11 cellular contexts compared by ENCODE assay signal in the genomic region with DNA sequence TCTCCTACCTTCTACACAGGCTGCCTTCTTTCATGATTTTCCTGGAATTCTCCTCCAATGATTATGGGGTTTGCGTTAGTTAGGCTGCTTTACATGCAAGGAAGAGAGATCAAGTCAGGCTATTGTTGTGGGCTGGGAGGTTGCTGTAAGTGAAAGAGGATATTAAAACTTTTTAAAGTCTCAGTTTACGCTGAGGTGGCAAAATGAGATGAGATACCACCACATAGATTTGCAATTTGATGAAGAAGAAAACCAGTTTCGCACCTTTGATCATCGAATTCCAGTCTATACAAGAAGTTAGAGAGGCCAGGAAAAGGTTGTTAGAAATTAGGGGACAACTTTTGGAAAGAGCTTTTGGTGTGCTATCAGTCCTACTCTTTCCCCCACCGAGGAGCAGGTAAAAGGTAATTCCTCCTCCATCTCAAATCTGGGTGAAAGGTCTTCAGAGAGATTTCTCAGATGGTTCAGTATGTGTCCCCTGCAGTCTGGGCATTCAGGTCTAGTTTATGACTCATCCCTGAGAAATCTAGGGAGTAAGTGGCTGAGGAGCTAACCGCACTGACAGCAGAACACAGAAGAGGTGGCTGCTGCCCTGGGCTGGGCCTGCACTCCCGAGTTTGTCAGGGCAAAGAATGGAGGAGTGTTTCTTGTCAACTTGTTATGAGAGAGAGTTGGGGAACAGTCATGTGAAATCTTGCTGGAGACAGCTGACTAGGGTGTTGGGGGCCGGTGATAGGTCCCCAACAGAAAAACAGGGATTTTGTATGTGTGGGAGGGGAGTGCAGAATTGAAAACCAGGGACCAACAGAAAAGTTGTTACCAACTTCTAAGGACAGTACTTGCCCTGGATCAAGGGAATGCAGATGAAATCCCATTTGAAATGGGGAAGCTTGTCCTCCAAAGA. TPM values are rescaled to one million over a fixed set of nuclear protein-coding genes. Genes with fewer than 3 reads are reported as not detected.
A peak's percentile ranks its signal among the peaks of the same experiment; 100 is the strongest.
DNase-seq lines count a peak whose midpoint lies in the region; TF ChIP-seq lines count a peak whose summit lies in the region.
"Had no signal": no experiment of that assay in that cellular context is flagged by ENCODE, and none has a peak within 500 bp of the region (broad histone marks: within the 10 kb centered on the region; RNA-seq: fewer than 3 reads in every experiment).

No MANE protein-coding gene starts in this region.

- no peaks in the 10 kb centered on the region for H3K9me3 Mint-ChIP-seq in CD4-positive, alpha-beta memory T cell

- H3K27ac Mint-ChIP-seq in CD4-positive, alpha-beta memory T cell, result peak overlapping the region in 1 of 7 donors; percentile 65

- WGBS in smooth muscle cell (ENCODE audit: low lambda C conversion rate), result 57% methylated on average over 8 of the region's 8 CpGs

- H3K79me2 ChIP-seq in smooth muscle cell (ENCODE audit: low read depth), result no peaks in the 10 kb centered on the region

- H3K4me1 Mint-ChIP-seq in CD4-positive, alpha-beta memory T cell, result no peaks in the 10 kb centered on the region

- CTCF ChIA-PET in HEK293 (lab: Yijun Ruan, JAX) (interaction anchor here (1.0 kb wide), 1 partner anchor 12 kb away, joined by 3 read pairs; no protein-coding TSS in a partner anchor), GM10248 (lab: Yijun Ruan, JAX) (interaction anchor here (2.1 kb wide), 1 partner anchor 35 kb away, joined by 7 read pairs; the partner anchor contains the start of gene CCDC83)
- CTCF ChIA-PET in CD4-positive, alpha-beta memory T cell (lab: Charles Lee; ENCODE audit: partially characterized antibody), result no interaction called here

- H3K36me3 Mint-ChIP-seq in CD4-positive, alpha-beta memory T cell, result no peaks in the 10 kb centered on the region

- no peak overlapping the region for H3K4me3 ChIP-seq in HEK293 (ENCODE audit: low read depth, low read length)
- H3K4me3 ChIP-seq in fibroblast of villous mesenchyme (ENCODE audit: low read depth, low read length), result no peak overlapping the region
- no peak overlapping the region for H3K4me3 ChIP-seq in smooth muscle cell
- H3K4me3 ChIP-seq in CD4-positive, alpha-beta memory T cell (ENCODE audit: low read length in 2 of 2), result no peak overlapping the region

- POLR2A ChIA-PET in HEK293 (lab: Yijun Ruan, JAX), result no interaction called here
- POLR2A ChIA-PET in GM10248 (lab: Yijun Ruan, JAX), result no interaction called here
- POLR2A ChIA-PET in CD4-positive, alpha-beta memory T cell (lab: Charles Lee; ENCODE audit: partially characterized antibody), result no interaction called here

- no peaks in the 10 kb centered on the region for H3K4me1 ChIP-seq in HEK293 (ENCODE audit: control insufficient read depth, insufficient read depth, low read length)
- H3K4me1 ChIP-seq in smooth muscle cell (ENCODE audit: low read depth), result no peaks in the 10 kb centered on the region
- H3K4me1 ChIP-seq in CD4-positive, alpha-beta memory T cell (ENCODE audit: insufficient read depth, low read length), result no peaks in the 10 kb centered on the region

- H2AFZ ChIP-seq in smooth muscle cell (ENCODE audit: low read depth), result no peak overlapping the region

- no peak overlapping the region for H3K4me2 ChIP-seq in smooth muscle cell

- DNase-seq in SW480 (ENCODE audit: low spot score) (peak; percentile 76), fibroblast of villous mesenchyme (ENCODE audit: low read depth) (peak; percentile 71), smooth muscle cell (lab: John Stamatoyannopoulos, UW; ENCODE audit: unreplicated experiment) (no peak), NCI-H2107 treated with DMSO at 0.1 percent for 48 hours (lab: John Stamatoyannopoulos, UW; ENCODE audit: unreplicated experiment) (no peak), GM10248 (ENCODE audit: extremely low spot score) (no peak)
- DNase-seq in CD4-positive, alpha-beta memory T cell, result no peak
- DNase-seq: NCI-H1436 treated with DMSO at 0.1 percent for 48 hours had no signal

- H3F3A ChIP-seq in smooth muscle cell (ENCODE audit: low read depth), result no peaks in the 10 kb centered on the region

- peaks cover 0 to 5% of the 10 kb centered on the region in 2 donors for H3K27me3 Mint-ChIP-seq in CD4-positive, alpha-beta memory T cell

- no peak overlapping the region for H3K4me3 Mint-ChIP-seq in CD4-positive, alpha-beta memory T cell

- no peak for TF ChIP-seq CTCF in HEK293 (tag by site-specific recombination; IDR thresholded peaks at IDR 0.05)
- no peak for TF ChIP-seq CTCF in fibroblast of villous mesenchyme (IDR thresholded peaks at IDR 0.05; ENCODE audit: insufficient read depth, low read depth, low read length)
- no peak for TF ChIP-seq CTCF in smooth muscle cell (IDR thresholded peaks at IDR 0.05; ENCODE audit: borderline replicate concordance, insufficient read depth, poor library complexity, severe bottlenecking)
- TF ChIP-seq CTCF in GM10248 (IDR thresholded peaks at IDR 0.05; ENCODE audit: control extremely low read depth, extremely low read depth, low read depth, missing control alignments), result no peak

- H3K36me3 ChIP-seq in HEK293 (ENCODE audit: control insufficient read depth in 2 of 2, insufficient read depth in 1 of 2, low read length in 2 of 2) (no peaks in the 10 kb centered on the region), smooth muscle cell (ENCODE audit: low read depth) (no peaks in the 10 kb centered on the region)
- no peaks in the 10 kb centered on the region for H3K36me3 ChIP-seq in CD4-positive, alpha-beta memory T cell (ENCODE audit: insufficient read depth, low read length)

- H3K9ac ChIP-seq in smooth muscle cell (ENCODE audit: low read depth), result no peak overlapping the region

- H3K9me3 ChIP-seq in HEK293 (ENCODE audit: control insufficient read depth, insufficient read depth, low read depth, low read length) (no peaks in the 10 kb centered on the region), smooth muscle cell (replicated peaks; ENCODE audit: low read depth) (no peaks in the 10 kb centered on the region)
- no peaks in the 10 kb centered on the region for H3K9me3 ChIP-seq in CD4-positive, alpha-beta memory T cell (ENCODE audit: control insufficient read depth in 1 of 2, low read length in 2 of 2)

- H3K27me3 ChIP-seq in smooth muscle cell (ENCODE audit: low read depth), result no peaks in the 10 kb centered on the region
- no peaks in the 10 kb centered on the region for H3K27me3 ChIP-seq in CD4-positive, alpha-beta memory T cell (ENCODE audit: insufficient read depth, low read length)

- H4K20me1 ChIP-seq in smooth muscle cell (ENCODE audit: low read depth), result no peaks in the 10 kb centered on the region

- intact Hi-C loops in CD4-positive, alpha-beta memory T cell (cut with micrococcal nuclease), result no loop called here

- H3K27ac ChIP-seq in HEK293 (ENCODE audit: extremely low read depth, low read depth, low read length) (no peak overlapping the region), smooth muscle cell (ENCODE audit: low read depth) (peak overlapping the region; percentile 4)
- no peak overlapping the region for H3K27ac ChIP-seq in CD4-positive, alpha-beta memory T cell (ENCODE audit: low read depth, low read length)

TF ChIP-seq in HEK293, 187 proteins besides CTCF, POLR2A, EP300 and RAD21 (continues in another document):
- peak; percentile 51; the same call in 1 of the 2 replicates for TF ChIP-seq PRDM1 (tag by site-specific recombination; IDR thresholded peaks at IDR 0.05)
- no peak for TF ChIP-seq ZNF341 (tag by site-specific recombination; IDR thresholded peaks at IDR 0.05; ENCODE audit: low read depth)
- 0 out of 2 replicates have a peak, but pooled peaks have one; percentile 30 for TF ChIP-seq ZNF335 (tag by site-specific recombination; conservative IDR thresholded peaks at IDR 0.05)
- no peak for TF ChIP-seq ZNF184 (tag by site-specific recombination; IDR thresholded peaks at IDR 0.05)
- no peak for TF ChIP-seq KLF7 (tag by site-specific recombination; IDR thresholded peaks at IDR 0.05; ENCODE audit: borderline replicate concordance)
- no peak for TF ChIP-seq ZNF530 (tag by site-specific recombination; IDR thresholded peaks at IDR 0.05; ENCODE audit: low read depth)
- TF ChIP-seq ZNF600 (tag by site-specific recombination; IDR thresholded peaks at IDR 0.05), result peak; percentile 31; the same call in 1 of the 2 replicates
- no peak for TF ChIP-seq ZNF561 (tag by site-specific recombination; IDR thresholded peaks at IDR 0.05; ENCODE audit: borderline replicate concordance)
- no peak for TF ChIP-seq ZNF155 (tag by site-specific recombination; IDR thresholded peaks at IDR 0.05)
- 0 out of 2 replicates have a peak, but pooled peaks have one; percentile 29 for TF ChIP-seq WT1 (tag by site-specific recombination; IDR thresholded peaks at IDR 0.05)
- no peak for TF ChIP-seq SETDB1 (IDR thresholded peaks at IDR 0.05; ENCODE audit: insufficient read length, low read length)
- no peak for TF ChIP-seq ZNF624 (tag by site-specific recombination; IDR thresholded peaks at IDR 0.05)
- TF ChIP-seq, protein P1, sequence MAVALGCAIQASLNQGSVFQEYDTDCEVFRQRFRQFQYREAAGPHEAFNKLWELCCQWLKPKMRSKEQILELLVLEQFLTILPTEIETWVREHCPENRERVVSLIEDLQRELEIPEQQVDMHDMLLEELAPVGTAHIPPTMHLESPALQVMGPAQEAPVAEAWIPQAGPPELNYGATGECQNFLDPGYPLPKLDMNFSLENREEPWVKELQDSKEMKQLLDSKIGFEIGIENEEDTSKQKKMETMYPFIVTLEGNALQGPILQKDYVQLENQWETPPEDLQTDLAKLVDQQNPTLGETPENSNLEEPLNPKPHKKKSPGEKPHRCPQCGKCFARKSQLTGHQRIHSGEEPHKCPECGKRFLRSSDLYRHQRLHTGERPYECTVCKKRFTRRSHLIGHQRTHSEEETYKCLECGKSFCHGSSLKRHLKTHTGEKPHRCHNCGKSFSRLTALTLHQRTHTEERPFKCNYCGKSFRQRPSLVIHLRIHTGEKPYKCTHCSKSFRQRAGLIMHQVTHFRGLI (tag by site-specific recombination; IDR thresholded peaks at IDR 0.05), result no peak
- no peak for TF ChIP-seq ELK4 (IDR thresholded peaks at IDR 0.05; ENCODE audit: borderline replicate concordance, low read depth, low read length)
- TF ChIP-seq ZSCAN30 (tag by site-specific recombination; IDR thresholded peaks at IDR 0.05), result no peak
- TF ChIP-seq HOXD13 (CRISPR knock-in tag; IDR thresholded peaks at IDR 0.05; ENCODE audit: borderline replicate concordance), result no peak

RNA-seq across cellular contexts. Expression of gene CCDC83, which starts 34.7 kb away (rescaled TPM):
- total RNA-seq in fibroblast of villous mesenchyme (not detected in 2 replicates), smooth muscle cell (not detected in 2 replicates)
- 0.28 TPM in 1 of 2 replicates, not detected in the other for polyA plus RNA-seq in smooth muscle cell
- total RNA-seq in CD4-positive, alpha-beta memory T cell, result not detected
- not detected for polyA plus RNA-seq in CD4-positive, alpha-beta memory T cell
- total RNA-seq: activated CD8-positive, alpha-beta memory T cell treated with anti-CD3 and anti-CD28 coated beads for 36 hours; cardiac septum; posterior vena cava had no signal

Comparison
In these comparisons a context has a peak if more than half of its experiments do, and no peak if none do; other contexts are left out.
1. DNase-seq: peak in SW480 (single experiment) and fibroblast of villous mesenchyme (single experiment); none in smooth muscle cell (single experiment), NCI-H2107 treated with DMSO at 0.1 percent for 48 hours (single experiment), GM10248 (single experiment) and CD4-positive, alpha-beta memory T cell (0 of 5).